Comparison of ENCODE assay signal across 26 cellular contexts in genomic region chr12:93080452-93080851, GRCh38.
A peak's percentile ranks its signal among the peaks of the same experiment; 100 is the strongest.
DNase-seq lines count a peak whose midpoint lies in the region; ATAC-seq, FAIRE-seq and TF ChIP-seq lines count a peak whose summit lies in the region.
"Had no signal": no experiment of that assay in that cellular context is flagged by ENCODE, and none has a peak within 500 bp of the region (broad histone marks: within the 10 kb centered on the region; RNA-seq: fewer than 3 reads in every experiment).

No MANE protein-coding gene starts in this region.

- no peak for TF ChIP-seq POLR2A in K562 (conservative IDR thresholded peaks at IDR 0.05)

- H3K4me1 Mint-ChIP-seq in HFFc6 (ENCODE audit: low read depth): peaks cover 25% of the 10 kb centered on the region
- peaks cover 18% of the 10 kb centered on the region for H3K4me1 Mint-ChIP-seq in progenitor cell of endocrine pancreas (ENCODE audit: low read depth)
- H3K4me1 Mint-ChIP-seq: activated naive CD4-positive, alpha-beta T cell treated with anti-CD3 and anti-CD28 coated beads, Interleukin-2, amount 50 U/mL, for 24 hours; CD4-positive, alpha-beta memory T cell; naive B cell had no signal

- BruUV-seq in K562 (replicated peaks; lab: Mats Ljungman, UMichigan): no TSS peak
- BruUV-seq in PC-3 (replicated peaks; lab: Mats Ljungman, UMichigan): no TSS peak

- H3K9me3 ChIP-seq in K562 (replicated peaks; ENCODE audit: control insufficient read depth, insufficient read depth, low read depth, low read length): no peaks in the 10 kb centered on the region
- H3K9me3 ChIP-seq in iPS-20b (ENCODE audit: insufficient read depth, low read depth, low read length): peaks cover 4% of the 10 kb centered on the region
- no peaks in the 10 kb centered on the region for H3K9me3 ChIP-seq in small intestine (ENCODE audit: control insufficient read depth, low read depth)
- H3K9me3 ChIP-seq in PC-3 (ENCODE audit: low read length): no peaks in the 10 kb centered on the region
- H3K9me3 ChIP-seq: lower lobe of right lung, tibial nerve had no signal

- DNase-seq in HFFc6 (no peak), K562 (ENCODE audit: extremely low read depth in 1 of 4, low spot score in 3 of 4) (no peak), progenitor cell of endocrine pancreas (ENCODE audit: low spot score, unreplicated experiment) (no peak), small intestine (no peak), PC-3 (no peak), cerebellar nuclear complex (lab: John Stamatoyannopoulos, UW) (no peak), NCI-H446 (lab: John Stamatoyannopoulos, UW) (no peak)
- DNase-seq: activated CD4-positive, CD25-positive, alpha-beta regulatory T cell treated with anti-CD3 and anti-CD28 coated beads, Interleukin-2, amount 50 U/mL, for 72 hours; activated CD8-positive, alpha-beta memory T cell treated with anti-CD3 and anti-CD28 coated beads for 24 hours; CD4-positive, alpha-beta memory T cell; DMS79; heart left ventricle; kidney; lower lobe of right lung; naive B cell; NCI-H1417; NCI-H2107; NCI-H524 treated with DMSO at 0.1 percent for 48 hours; posterior cingulate gyrus; stimulated activated CD4-positive, alpha-beta T cell treated with anti-CD3 and anti-CD28 coated beads, Interleukin-2, amount 100 ng/mL, for 48 hours; stimulated activated naive CD8-positive, alpha-beta T cell treated with anti-CD3 and anti-CD28 coated beads, Interleukin-15, Interleukin-2, amounts not matched to agents 100 U/mL and 50 U/mL, for 24 hours had no signal

- no peak for TF ChIP-seq EP300 in K562 (IDR thresholded peaks at IDR 0.05; ENCODE audit: low read length)

- H3K9me2 ChIP-seq in PC-3 (replicated peaks; ENCODE audit: low read length): no peaks in the 10 kb centered on the region

- CTCF ChIA-PET in K562 (lab: Yijun Ruan, JAX; ENCODE audit: low intra/inter-chr PET ratio): no interaction called here
- CTCF ChIA-PET in PC-3 (lab: Charles Lee): no interaction called here

- H3K9me1 ChIP-seq in K562 (ENCODE audit: control insufficient read depth, insufficient read depth, low read length): no peaks in the 10 kb centered on the region

- in situ Hi-C loops in K562 (cut with MboI): no loop called here

- no peak overlapping the region for H3K9ac ChIP-seq in K562 (ENCODE audit: insufficient read depth in 1 of 2, low read depth in 2 of 2, low read length in 2 of 2)
- H3K9ac ChIP-seq in iPS-20b (ENCODE audit: low read depth, low read length): peak overlapping the region; percentile 70; the same call in 1 of the 2 replicates
- no peak overlapping the region for H3K9ac ChIP-seq in PC-3 (ENCODE audit: low read length)

- peak overlapping the region; percentile 4; the same call in 1 of the 2 replicates for H3K27ac Mint-ChIP-seq in HFFc6
- peak overlapping the region; percentile 90 for H3K27ac Mint-ChIP-seq in progenitor cell of endocrine pancreas
- H3K27ac Mint-ChIP-seq: activated naive CD4-positive, alpha-beta T cell treated with anti-CD3 and anti-CD28 coated beads, Interleukin-2, amount 50 U/mL, for 24 hours; CD4-positive, alpha-beta memory T cell; naive B cell had no signal

- ATAC-seq in K562 (no peak), PC-3 (no peak)
- ATAC-seq: heart left ventricle; lower lobe of right lung; stimulated activated naive CD8-positive, alpha-beta T cell treated with anti-CD3 and anti-CD28 coated beads, Interleukin-15, Interleukin-2, amounts not matched to agents 100 U/mL and 50 U/mL, for 24 hours had no signal

- H3K27me3 Mint-ChIP-seq in HFFc6 (ENCODE audit: insufficient read depth): peaks cover 4% of the 10 kb centered on the region; the same call in 1 of the 2 replicates
- H3K27me3 Mint-ChIP-seq in progenitor cell of endocrine pancreas: no peaks in the 10 kb centered on the region

- H3K4me1 ChIP-seq in K562 (replicated peaks in 1 of 2; ENCODE audit: control insufficient read depth in 2 of 2, insufficient read depth in 2 of 2, low read length in 2 of 2) (peaks cover 0 to 10% of the 10 kb centered on the region in 2 experiments; a peak in 1 of 5 replicates), iPS-20b (ENCODE audit: insufficient read depth, low read length) (peaks cover 25% of the 10 kb centered on the region), small intestine (ENCODE audit: control insufficient read depth in 2 of 2, insufficient read depth in 1 of 2, low read depth in 1 of 2, low read length in 1 of 2) (no peaks in the 10 kb centered on the region), PC-3 (ENCODE audit: insufficient read depth, low read length) (peaks cover 11% of the 10 kb centered on the region)
- H3K4me1 ChIP-seq: lower lobe of right lung, tibial nerve had no signal

- no peak for TF ChIP-seq CTCF in HFFc6 (IDR thresholded peaks at IDR 0.05)
- no peak for TF ChIP-seq CTCF in K562 (IDR thresholded peaks at IDR 0.05 in 2 of 3, conservative IDR thresholded peaks at IDR 0.05 in 1 of 3; ENCODE audit: insufficient read depth in 2 of 3, low read depth in 1 of 3, low read length in 3 of 3)
- TF ChIP-seq CTCF in progenitor cell of endocrine pancreas (IDR thresholded peaks at IDR 0.05; ENCODE audit: unreplicated experiment): no peak
- TF ChIP-seq CTCF in PC-3 (conservative IDR thresholded peaks at IDR 0.05; ENCODE audit: low read depth, low read length): no peak

- TF ChIP-seq RAD21 in K562 (CRISPR knock-in tag; conservative IDR thresholded peaks at IDR 0.05 in 1 of 2, IDR thresholded peaks at IDR 0.05 in 1 of 2): no peak

- H4K20me1 ChIP-seq in K562 (replicated peaks; ENCODE audit: control insufficient read depth, insufficient read depth, low read length) (no peaks in the 10 kb centered on the region), PC-3 (ENCODE audit: low read length) (no peaks in the 10 kb centered on the region)

- H3K27ac ChIP-seq in K562 (ENCODE audit: extremely low read depth, low read depth, low read length) (no peak overlapping the region), iPS-20b (ENCODE audit: low read length) (peak overlapping the region; percentile 69), small intestine (ENCODE audit: low read depth in 1 of 2, low read length in 1 of 2) (no peak overlapping the region), PC-3 (ENCODE audit: low read length) (no peak overlapping the region)
- H3K27ac ChIP-seq: heart left ventricle, lower lobe of right lung, tibial nerve had no signal

- H3K79me2 ChIP-seq in K562 (ENCODE audit: control insufficient read depth, insufficient read depth, low read length): no peaks in the 10 kb centered on the region
- no peaks in the 10 kb centered on the region for H3K79me2 ChIP-seq in PC-3 (ENCODE audit: low read length)

- WGBS in K562 (ENCODE audit: insufficient coverage, low coverage, missing lambda C conversion rate): 19% methylated on average over 2 of the region's 2 CpGs
- WGBS in small intestine, 3 donors: 52 to 85% (median 81%) methylated on average over 2 of the region's 2 CpGs

- peak overlapping the region; percentile 7; the same call in 1 of the 2 replicates for H2AFZ ChIP-seq in K562 (ENCODE audit: low read depth, low read length)
- H2AFZ ChIP-seq in PC-3 (ENCODE audit: low read length): no peak overlapping the region

- H3K4me3 Mint-ChIP-seq in HFFc6: no peak overlapping the region
- no peak overlapping the region for H3K4me3 Mint-ChIP-seq in progenitor cell of endocrine pancreas (ENCODE audit: low read depth)
- H3K4me3 Mint-ChIP-seq: activated naive CD4-positive, alpha-beta T cell treated with anti-CD3 and anti-CD28 coated beads, Interleukin-2, amount 50 U/mL, for 24 hours; CD4-positive, alpha-beta memory T cell; naive B cell had no signal

- FAIRE-seq in K562 (lab: Jason Lieb, UNC) (no peak), small intestine (lab: Jason Lieb, UNC) (no peak)
- FAIRE-seq: HTR-8/SVneo, kidney had no signal

- H3K9me3 Mint-ChIP-seq in HFFc6: no peaks in the 10 kb centered on the region
- H3K9me3 Mint-ChIP-seq in progenitor cell of endocrine pancreas (ENCODE audit: low read depth): peaks cover 9% of the 10 kb centered on the region

- H3K36me3 Mint-ChIP-seq in HFFc6 (ENCODE audit: low read depth): no peaks in the 10 kb centered on the region
- H3K36me3 Mint-ChIP-seq in progenitor cell of endocrine pancreas (ENCODE audit: insufficient read depth): no peaks in the 10 kb centered on the region
- H3K36me3 Mint-ChIP-seq: activated naive CD4-positive, alpha-beta T cell treated with anti-CD3 and anti-CD28 coated beads, Interleukin-2, amount 50 U/mL, for 24 hours; CD4-positive, alpha-beta memory T cell; naive B cell had no signal

- H3K4me3 ChIP-seq in K562: no peak overlapping the region
- H3K4me3 ChIP-seq in iPS-20b (ENCODE audit: low read length): peak overlapping the region; percentile 63
- no peak overlapping the region for H3K4me3 ChIP-seq in small intestine (ENCODE audit: low read depth in 1 of 2, low read length in 2 of 2)
- no peak overlapping the region for H3K4me3 ChIP-seq in PC-3 (ENCODE audit: low read length)
- H3K4me3 ChIP-seq: heart left ventricle, lower lobe of right lung, skin epidermis, tibial nerve had no signal

- no peaks in the 10 kb centered on the region for H3K36me3 ChIP-seq in K562 (ENCODE audit: control insufficient read depth, insufficient read depth, low read length)
- H3K36me3 ChIP-seq in iPS-20b (ENCODE audit: insufficient read depth, low read depth, low read length): no peaks in the 10 kb centered on the region
- no peaks in the 10 kb centered on the region for H3K36me3 ChIP-seq in small intestine (ENCODE audit: control insufficient read depth in 2 of 2, insufficient read depth in 2 of 2, low read length in 2 of 2)
- H3K36me3 ChIP-seq in PC-3 (ENCODE audit: low read depth, low read length): no peaks in the 10 kb centered on the region
- H3K36me3 ChIP-seq: heart left ventricle, lower lobe of right lung, tibial nerve had no signal

- H3F3A ChIP-seq in PC-3 (ENCODE audit: low read length, unreplicated experiment): no peaks in the 10 kb centered on the region

- no peaks in the 10 kb centered on the region for H3K27me3 ChIP-seq in K562 (ENCODE audit: control insufficient read depth in 2 of 2, insufficient read depth in 2 of 2, low read length in 2 of 2)
- H3K27me3 ChIP-seq in iPS-20b (ENCODE audit: insufficient read depth, low read length): peaks cover 5% of the 10 kb centered on the region; the same call in 1 of the 2 replicates
- no peaks in the 10 kb centered on the region for H3K27me3 ChIP-seq in small intestine (ENCODE audit: control insufficient read depth in 2 of 2, insufficient read depth in 2 of 2, low read length in 2 of 2)
- H3K27me3 ChIP-seq in PC-3 (ENCODE audit: low read length): no peaks in the 10 kb centered on the region
- H3K27me3 ChIP-seq: heart left ventricle, tibial nerve had no signal

- POLR2A ChIA-PET in K562 (lab: Yijun Ruan, JAX): interaction anchor here (1.2 kb wide), 1 partner anchor 88 kb away, joined by 3 read pairs; no protein-coding TSS in a partner anchor
- POLR2A ChIA-PET in PC-3 (lab: Charles Lee; ENCODE audit: unreplicated experiment): no interaction called here

- intact Hi-C loops in K562 (cut with micrococcal nuclease) (no loop called here), PC-3 (cut with micrococcal nuclease) (no loop called here)

- H3K4me2 ChIP-seq in K562 (ENCODE audit: insufficient read depth, low read length) (no peak overlapping the region), PC-3 (ENCODE audit: low read length) (no peak overlapping the region)

TF ChIP-seq in K562, 482 proteins besides CTCF, POLR2A, EP300 and RAD21 (continues in another document):
- TF ChIP-seq SNRNP70 (optimal IDR thresholded peaks at IDR 0.05; ENCODE audit: low read depth, low read length): no peak
- TF ChIP-seq SMAD4 (CRISPR knock-in tag; conservative IDR thresholded peaks at IDR 0.05): no peak
